8 cellular contexts compared by ENCODE assay signal in genomic region chr7:50467817-50468610, GRCh38. TPM values are rescaled to one million over a fixed set of nuclear protein-coding genes. Genes with fewer than 3 reads are reported as not detected.
DNase-seq lines count a peak whose midpoint lies in the region; ATAC-seq lines count a peak whose summit lies in the region.

No MANE protein-coding gene starts in this region.

- peak; percentile 86 for ATAC-seq in HG03342 (IDR thresholded peaks at IDR 0.05; ENCODE audit: unreplicated experiment)

- peak; percentile 88 for DNase-seq in Ammon's horn (ENCODE audit: low spot score)
- peak; percentile 45 for DNase-seq in GM19238 (ENCODE audit: insufficient read length, low spot score)
- DNase-seq in NCI-H524 (lab: John Stamatoyannopoulos, UW), result peak; percentile 74 to 80
- DNase-seq in activated CD4-positive, alpha-beta T cell treated with anti-CD3 and anti-CD28 coated beads, Interleukin-2, amount 50 U/mL, for 24 hours (ENCODE audit: low read depth in 1 of 2, low spot score in 1 of 2), result peak; percentile 61 to 77
- peak; percentile 40 to 76 for DNase-seq in dermis microvascular lymphatic vessel endothelial cell (ENCODE audit: low read depth in 2 of 2)
- DNase-seq in lung microvascular endothelial cell (ENCODE audit: low read depth in 2 of 2), result peak; percentile 68 to 84
- DNase-seq in stimulated activated CD8-positive, alpha-beta memory T cell treated with anti-CD3 and anti-CD28 coated beads, Interleukin-15, amount 100 ng/mL, for 1 hour (ENCODE audit: low read depth), result peak; percentile 63

RNA-seq across cellular contexts. Expression of gene FIGNL1, which starts 17.9 kb away (rescaled TPM):
- total RNA-seq in dermis microvascular lymphatic vessel endothelial cell, result 18.3 and 19.0 TPM in 2 replicates
- 11.9 and 20.3 TPM in 2 replicates for total RNA-seq in lung microvascular endothelial cell

Comparison
In these comparisons a context has a peak if more than half of its experiments do, and no peak if none do; other contexts are left out.
1. Peak in every context shown above with its lines: DNase-seq and ATAC-seq.